In the genomic region with DNA sequence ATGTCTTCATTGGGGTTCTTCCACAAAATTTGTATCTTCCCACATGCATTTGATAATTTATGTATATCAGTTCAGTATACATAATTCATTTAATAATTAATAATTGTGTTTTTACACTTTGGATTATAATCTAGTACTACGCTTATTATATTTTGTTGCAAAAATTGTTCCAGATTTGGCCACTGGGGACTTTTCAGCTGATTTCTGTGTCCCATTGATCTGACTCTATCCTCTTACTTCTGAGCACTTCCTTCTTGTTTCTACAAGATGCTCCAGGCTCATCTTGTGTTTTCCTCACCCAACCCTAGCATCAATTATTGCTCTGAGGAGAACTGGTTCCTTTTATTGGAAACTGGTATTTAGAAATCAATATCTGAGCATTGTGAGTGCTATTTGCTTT, we compare ENCODE assay signal across 16 cellular contexts.
DNase-seq lines count a peak whose midpoint lies in the region; ATAC-seq and TF ChIP-seq lines count a peak whose summit lies in the region.
"Had no signal": no experiment of that assay in that cellular context is flagged by ENCODE, and none has a peak within 500 bp of the region (broad histone marks: within the 10 kb centered on the region; RNA-seq: fewer than 3 reads in every experiment).

No MANE protein-coding gene starts in this region.

- H2AFZ ChIP-seq in mammary epithelial cell (ENCODE audit: low read depth, low read length) (no peak overlapping the region), OCI-LY3 (ENCODE audit: low read depth, low read length) (no peak overlapping the region)

- H4K20me1 ChIP-seq in mammary epithelial cell (ENCODE audit: insufficient read depth, low read length): no peaks in the 10 kb centered on the region
- H4K20me1 ChIP-seq in OCI-LY3 (ENCODE audit: insufficient read depth, low read length): no peaks in the 10 kb centered on the region

- WGBS in mammary epithelial cell (ENCODE audit: low coverage, missing lambda C conversion rate): 100% methylated on average over 1 of the region's 1 CpG
- 84 to 90% methylated on average over 1 of the region's 1 CpG for WGBS in testis, 2 donors

- H3K36me3 ChIP-seq in mammary epithelial cell (ENCODE audit: insufficient read depth, low read length) (no peaks in the 10 kb centered on the region), breast epithelium (no peaks in the 10 kb centered on the region), OCI-LY3 (replicated peaks; ENCODE audit: low read depth, low read length) (no peaks in the 10 kb centered on the region), testis (ENCODE audit: low read depth, missing control alignments) (no peaks in the 10 kb centered on the region)

- no peak overlapping the region for H3K4me2 ChIP-seq in mammary epithelial cell (ENCODE audit: insufficient read depth, low read depth, low read length)
- H3K4me2 ChIP-seq in OCI-LY3 (ENCODE audit: low read length): no peak overlapping the region

- H3K4me1 Mint-ChIP-seq in activated T-helper 17 cell treated with anti-CD3 and anti-CD28 coated beads, Interleukin-2, amount 50 U/mL, for 72 hours: no peaks in the 10 kb centered on the region
- H3K4me1 Mint-ChIP-seq in effector memory CD8-positive, alpha-beta T cell (ENCODE audit: low read depth in 2 of 2): no peaks in the 10 kb centered on the region
- H3K4me1 Mint-ChIP-seq: stimulated activated naive CD8-positive, alpha-beta T cell treated with anti-CD3 and anti-CD28 coated beads, Interleukin-15, amount 100 ng/mL, for 72 hours; T-helper 17 cell had no signal

- H3K27me3 Mint-ChIP-seq in activated T-helper 17 cell treated with anti-CD3 and anti-CD28 coated beads, Interleukin-2, amount 50 U/mL, for 72 hours: no peaks in the 10 kb centered on the region
- no peaks in the 10 kb centered on the region for H3K27me3 Mint-ChIP-seq in effector memory CD8-positive, alpha-beta T cell
- H3K27me3 Mint-ChIP-seq: stimulated activated naive CD8-positive, alpha-beta T cell treated with anti-CD3 and anti-CD28 coated beads, Interleukin-15, amount 100 ng/mL, for 72 hours; T-helper 17 cell had no signal

- DNase-seq in mammary epithelial cell (no peak), breast epithelium (ENCODE audit: low spot score in 2 of 2) (no peak), cardiac fibroblast (ENCODE audit: low read depth in 2 of 2) (no peak), testis (no peak), NCI-H226 (no peak)
- DNase-seq in effector memory CD8-positive, alpha-beta T cell: no peak
- DNase-seq: activated CD4-positive, CD25-positive, alpha-beta regulatory T cell; activated T-cell treated with anti-CD3 and anti-CD28 coated beads, Interleukin-2, amount 50 U/mL, for 72 hours; DND-41; NCI-H1092 treated with DMSO at 0.1 percent for 48 hours; NCI-H2171 treated with DMSO at 0.1 percent for 48 hours; Right ventricle myocardium superior; stimulated activated naive CD8-positive, alpha-beta T cell treated with anti-CD3 and anti-CD28 coated beads, Interleukin-15, amount 100 ng/mL, for 72 hours; T-helper 17 cell had no signal

- no peak for TF ChIP-seq POLR2A in breast epithelium (IDR thresholded peaks at IDR 0.05)
- no peak for TF ChIP-seq POLR2A in testis (IDR thresholded peaks at IDR 0.05)

- dilution Hi-C loops in mammary epithelial cell (cut with HindIII; ENCODE audit: low sequenced_read_pairs): no loop called here

- CTCF ChIA-PET in mammary epithelial cell (lab: Charles Lee; ENCODE audit: low non-redundant PET): no interaction called here

- peak; percentile 24 to 30 for TF ChIP-seq CTCF in mammary epithelial cell (conservative IDR thresholded peaks at IDR 0.05 in 1 of 2, IDR thresholded peaks at IDR 0.05 in 1 of 2; ENCODE audit: extremely low read depth in 1 of 2, insufficient read depth in 1 of 2, low read depth in 1 of 2, low read length in 2 of 2)
- TF ChIP-seq CTCF in breast epithelium (IDR thresholded peaks at IDR 0.05): no peak
- peak; percentile 33 for TF ChIP-seq CTCF in OCI-LY3 (IDR thresholded peaks at IDR 0.05; ENCODE audit: low read depth, low read length)
- peak; percentile 6 for TF ChIP-seq CTCF in cardiac fibroblast (IDR thresholded peaks at IDR 0.05; ENCODE audit: low read depth, low read length)
- TF ChIP-seq CTCF in testis (IDR thresholded peaks at IDR 0.05): peak in 2 of 3 experiments; percentile 22 to 39

- H3K27ac Mint-ChIP-seq in activated T-helper 17 cell treated with anti-CD3 and anti-CD28 coated beads, Interleukin-2, amount 50 U/mL, for 72 hours: no peak overlapping the region
- no peak overlapping the region for H3K27ac Mint-ChIP-seq in effector memory CD8-positive, alpha-beta T cell
- H3K27ac Mint-ChIP-seq: activated T-cell treated with anti-CD3 and anti-CD28 coated beads, Interleukin-2, amount 50 U/mL, for 72 hours; stimulated activated naive CD8-positive, alpha-beta T cell treated with anti-CD3 and anti-CD28 coated beads, Interleukin-15, amount 100 ng/mL, for 72 hours; T-helper 17 cell had no signal

- H3K79me2 ChIP-seq in mammary epithelial cell (ENCODE audit: insufficient read depth, low read length) (no peaks in the 10 kb centered on the region), OCI-LY3 (ENCODE audit: low read length) (no peaks in the 10 kb centered on the region)

- no peak overlapping the region for H3K4me3 ChIP-seq in mammary epithelial cell (replicated peaks in 1 of 3; ENCODE audit: insufficient read depth in 1 of 3, low read depth in 2 of 3, low read length in 3 of 3)
- H3K4me3 ChIP-seq in breast epithelium: no peak overlapping the region
- no peak overlapping the region for H3K4me3 ChIP-seq in OCI-LY3 (ENCODE audit: low read length)
- H3K4me3 ChIP-seq in cardiac fibroblast (replicated peaks in 1 of 2; ENCODE audit: low read depth in 2 of 2, low read length in 2 of 2): no peak overlapping the region
- H3K4me3 ChIP-seq in testis: no peak overlapping the region

- intact Hi-C loops in mammary epithelial cell (cut with micrococcal nuclease): no loop called here
- intact Hi-C loops in breast epithelium (cut with DNase I; ENCODE audit: low total_unique reads): no loop called here
- intact Hi-C loops in testis (cut with DNase I; ENCODE audit: low total_unique reads): no loop called here

- H3K36me3 Mint-ChIP-seq in activated T-helper 17 cell treated with anti-CD3 and anti-CD28 coated beads, Interleukin-2, amount 50 U/mL, for 72 hours (ENCODE audit: low read depth): no peaks in the 10 kb centered on the region
- no peaks in the 10 kb centered on the region for H3K36me3 Mint-ChIP-seq in effector memory CD8-positive, alpha-beta T cell (ENCODE audit: insufficient read depth)

- H3K27me3 ChIP-seq in mammary epithelial cell (ENCODE audit: insufficient read depth, low read length): no peaks in the 10 kb centered on the region
- no peaks in the 10 kb centered on the region for H3K27me3 ChIP-seq in breast epithelium
- H3K27me3 ChIP-seq in OCI-LY3 (ENCODE audit: low read depth, low read length): no peaks in the 10 kb centered on the region
- H3K27me3 ChIP-seq in testis: no peaks in the 10 kb centered on the region

- no peak overlapping the region for H3K4me3 Mint-ChIP-seq in activated T-helper 17 cell treated with anti-CD3 and anti-CD28 coated beads, Interleukin-2, amount 50 U/mL, for 72 hours
- no peak overlapping the region for H3K4me3 Mint-ChIP-seq in effector memory CD8-positive, alpha-beta T cell
- H3K4me3 Mint-ChIP-seq: activated T-cell treated with anti-CD3 and anti-CD28 coated beads, Interleukin-2, amount 50 U/mL, for 72 hours; stimulated activated naive CD8-positive, alpha-beta T cell treated with anti-CD3 and anti-CD28 coated beads, Interleukin-15, amount 100 ng/mL, for 72 hours; T-helper 17 cell had no signal

- peaks cover 8% of the 10 kb centered on the region for H3K9me3 Mint-ChIP-seq in activated T-helper 17 cell treated with anti-CD3 and anti-CD28 coated beads, Interleukin-2, amount 50 U/mL, for 72 hours
- peaks cover 11 to 20% of the 10 kb centered on the region in 2 donors for H3K9me3 Mint-ChIP-seq in effector memory CD8-positive, alpha-beta T cell

- no peak overlapping the region for H3K9ac ChIP-seq in mammary epithelial cell (ENCODE audit: insufficient read depth, low read length)
- H3K9ac ChIP-seq in OCI-LY3 (ENCODE audit: low read length): no peak overlapping the region

- in situ Hi-C loops in mammary epithelial cell (cut with MboI; ENCODE audit: low sequenced_read_pairs in 2 of 2): no loop called here

- no TSS peak for BruUV-seq in mammary epithelial cell (replicated peaks; lab: Mats Ljungman, UMichigan)

- no peak overlapping the region for H3K27ac ChIP-seq in mammary epithelial cell (ENCODE audit: insufficient read depth, low read depth, low read length)
- H3K27ac ChIP-seq in breast epithelium: no peak overlapping the region
- no peak overlapping the region for H3K27ac ChIP-seq in OCI-LY3 (ENCODE audit: low read length)
- no peak overlapping the region for H3K27ac ChIP-seq in testis

- H3K9me3 ChIP-seq in mammary epithelial cell (replicated peaks; ENCODE audit: insufficient read depth, low read length) (no peaks in the 10 kb centered on the region), breast epithelium (no peaks in the 10 kb centered on the region), OCI-LY3 (ENCODE audit: insufficient read depth, low read length) (no peaks in the 10 kb centered on the region), testis (no peaks in the 10 kb centered on the region)

- H3K4me1 ChIP-seq in mammary epithelial cell (ENCODE audit: insufficient read depth, low read length) (no peaks in the 10 kb centered on the region), breast epithelium (no peaks in the 10 kb centered on the region), OCI-LY3 (ENCODE audit: low read length) (no peaks in the 10 kb centered on the region), testis (no peaks in the 10 kb centered on the region)

- no peak for ATAC-seq in activated T-helper 17 cell treated with anti-CD3 and anti-CD28 coated beads, Interleukin-2, amount 50 U/mL, for 72 hours (replicated peaks)
- no peak for ATAC-seq in effector memory CD8-positive, alpha-beta T cell (replicated peaks)
- ATAC-seq: activated T-cell treated with anti-CD3 and anti-CD28 coated beads, Interleukin-2, amount 50 U/mL, for 72 hours; stimulated activated naive CD8-positive, alpha-beta T cell treated with anti-CD3 and anti-CD28 coated beads, Interleukin-15, amount 100 ng/mL, for 72 hours; T-helper 17 cell had no signal

Comparison
In these comparisons a context has a peak if more than half of its experiments do, and no peak if none do; other contexts are left out.
1. CTCF ChIP-seq: peak in mammary epithelial cell (2 of 2), OCI-LY3 (single experiment), cardiac fibroblast (single experiment) and testis (2 of 3); none in breast epithelium (0 of 3).